Comparison of ENCODE assay signal across 10 cellular contexts in genomic region chr6:12049165-12049564, GRCh38. TPM values are rescaled to one million over a fixed set of nuclear protein-coding genes. Genes with fewer than 3 reads are reported as not detected.
A peak's percentile ranks its signal among the peaks of the same experiment; 100 is the strongest.
DNase-seq lines count a peak whose midpoint lies in the region; ATAC-seq and TF ChIP-seq lines count a peak whose summit lies in the region.
"Had no signal": no experiment of that assay in that cellular context is flagged by ENCODE, and none has a peak within 500 bp of the region (broad histone marks: within the 10 kb centered on the region; RNA-seq: fewer than 3 reads in every experiment).

No MANE protein-coding gene starts in this region.

- peak overlapping the region; percentile 19; the same call in 1 of the 2 replicates for H3K4me2 ChIP-seq in KMS-11

- H3K4me1 ChIP-seq in KMS-11 (ENCODE audit: low read depth, poor library complexity, severe bottlenecking) (peaks cover 86% of the 10 kb centered on the region), spleen (peaks cover 15 to 92% (median 68%) of the 10 kb centered on the region in 6 donors), right atrium auricular region (peaks cover 0 to 6% of the 10 kb centered on the region in 2 donors)

- intact Hi-C loops in spleen (cut with DNase I; ENCODE audit: low total_unique reads) = no loop called here

- TF ChIP-seq POLR2A in spleen (IDR thresholded peaks at IDR 0.05) = no peak

- no peaks in the 10 kb centered on the region for H3K9me3 Mint-ChIP-seq in activated T-cell treated with anti-CD3 and anti-CD28 coated beads, Interleukin-2, amount 50 U/mL, for 24 hours
- no peaks in the 10 kb centered on the region for H3K9me3 Mint-ChIP-seq in activated T-cell treated with anti-CD3 and anti-CD28 coated beads, Interleukin-2, amount 50 U/mL, for 4 hours

- WGBS in spleen, 5 donors = 55 to 66% (median 57%) methylated on average over 7 of the region's 7 CpGs

- no peaks in the 10 kb centered on the region for H4K20me1 ChIP-seq in KMS-11 (ENCODE audit: insufficient read depth)

- H3K36me3 Mint-ChIP-seq in activated T-cell treated with anti-CD3 and anti-CD28 coated beads, Interleukin-2, amount 50 U/mL, for 24 hours (ENCODE audit: low read depth) = peaks cover 29% of the 10 kb centered on the region
- H3K36me3 Mint-ChIP-seq in activated T-cell treated with anti-CD3 and anti-CD28 coated beads, Interleukin-2, amount 50 U/mL, for 4 hours (ENCODE audit: insufficient read depth) = peaks cover 15% of the 10 kb centered on the region

- DNase-seq in activated T-cell treated with anti-CD3 and anti-CD28 coated beads, Interleukin-2, amount 50 U/mL, for 24 hours = no peak
- DNase-seq in activated T-cell treated with anti-CD3 and anti-CD28 coated beads, Interleukin-2, amount 50 U/mL, for 4 hours = no peak
- DNase-seq in spleen (no peak), dermis blood vessel endothelial cell (no peak), globus pallidus (ENCODE audit: low spot score) (no peak), right atrium auricular region (ENCODE audit: low spot score) (no peak)
- DNase-seq: amniotic stem cell had no signal

- peak overlapping the region; percentile 93 for H3K27ac Mint-ChIP-seq in activated T-cell treated with anti-CD3 and anti-CD28 coated beads, Interleukin-2, amount 50 U/mL, for 24 hours

- peak overlapping the region; percentile 36; the same call in 1 of the 2 replicates for H3K27ac ChIP-seq in KMS-11
- H3K27ac ChIP-seq in spleen = peak overlapping the region; percentile 6 to 74 (median 46)
- no peak overlapping the region for H3K27ac ChIP-seq in right atrium auricular region
- H3K27ac ChIP-seq: vagina had no signal

- H3K4me3 Mint-ChIP-seq in activated T-cell treated with anti-CD3 and anti-CD28 coated beads, Interleukin-2, amount 50 U/mL, for 24 hours = peak overlapping the region; percentile 41
- no peak overlapping the region for H3K4me3 Mint-ChIP-seq in activated T-cell treated with anti-CD3 and anti-CD28 coated beads, Interleukin-2, amount 50 U/mL, for 4 hours

- no peak overlapping the region for H3K9ac ChIP-seq in KMS-11

- peaks cover 70% of the 10 kb centered on the region for H3K79me2 ChIP-seq in KMS-11 (ENCODE audit: insufficient read depth, low read depth)

- no peak overlapping the region for H2AFZ ChIP-seq in KMS-11 (ENCODE audit: low read depth)

- no peak for TF ChIP-seq CTCF in KMS-11 (conservative IDR thresholded peaks at IDR 0.05; ENCODE audit: low read depth, low read length)
- TF ChIP-seq CTCF in spleen (IDR thresholded peaks at IDR 0.05 in 8 of 11, conservative IDR thresholded peaks at IDR 0.05 in 3 of 11) = no peak
- no peak for TF ChIP-seq CTCF in right atrium auricular region (IDR thresholded peaks at IDR 0.05)

- H3K36me3 ChIP-seq in KMS-11 (ENCODE audit: insufficient read depth) = no peaks in the 10 kb centered on the region
- no peaks in the 10 kb centered on the region for H3K36me3 ChIP-seq in spleen
- no peaks in the 10 kb centered on the region for H3K36me3 ChIP-seq in right atrium auricular region
- H3K36me3 ChIP-seq: vagina had no signal

- H3K27me3 ChIP-seq in KMS-11 (ENCODE audit: insufficient read depth, low read depth) (no peaks in the 10 kb centered on the region), spleen (replicated peaks in 1 of 7) (no peaks in the 10 kb centered on the region), right atrium auricular region (no peaks in the 10 kb centered on the region)
- H3K27me3 ChIP-seq: vagina had no signal

- no peak overlapping the region for H3K4me3 ChIP-seq in KMS-11 (IDR thresholded peaks at IDR 0.05; ENCODE audit: insufficient read depth, low read depth, low read length)
- no peak overlapping the region for H3K4me3 ChIP-seq in spleen
- H3K4me3 ChIP-seq in right atrium auricular region = no peak overlapping the region
- H3K4me3 ChIP-seq: vagina had no signal

- no peak for ATAC-seq in activated T-cell treated with anti-CD3 and anti-CD28 coated beads, Interleukin-2, amount 50 U/mL, for 4 hours
- peak; percentile 34 for ATAC-seq in GM21737 (IDR thresholded peaks at IDR 0.05; ENCODE audit: unreplicated experiment)

- peaks cover 82% of the 10 kb centered on the region for H3K4me1 Mint-ChIP-seq in activated T-cell treated with anti-CD3 and anti-CD28 coated beads, Interleukin-2, amount 50 U/mL, for 24 hours (ENCODE audit: low read depth)
- H3K4me1 Mint-ChIP-seq in activated T-cell treated with anti-CD3 and anti-CD28 coated beads, Interleukin-2, amount 50 U/mL, for 4 hours (ENCODE audit: low read depth) = peaks cover 78% of the 10 kb centered on the region

- no peaks in the 10 kb centered on the region for H3K27me3 Mint-ChIP-seq in activated T-cell treated with anti-CD3 and anti-CD28 coated beads, Interleukin-2, amount 50 U/mL, for 24 hours
- H3K27me3 Mint-ChIP-seq in activated T-cell treated with anti-CD3 and anti-CD28 coated beads, Interleukin-2, amount 50 U/mL, for 4 hours (ENCODE audit: low read depth) = no peaks in the 10 kb centered on the region

- H3K9me3 ChIP-seq in spleen (no peaks in the 10 kb centered on the region), right atrium auricular region (no peaks in the 10 kb centered on the region)
- H3K9me3 ChIP-seq: vagina had no signal

RNA-seq across cellular contexts. Expression of gene HIVEP1, which starts 37.1 kb away (rescaled TPM):
- total RNA-seq in activated T-cell treated with anti-CD3 and anti-CD28 coated beads, Interleukin-2, amount 50 U/mL, for 4 hours = 10 to 100 TPM; 24.2 to 26.1 (median 25.8) TPM
- 10 to 100 TPM; 37.8 to 64.1 (median 41.7) TPM for total RNA-seq in spleen
- 1 to 10 TPM; 2.8 to 5.6 (median 5.5) TPM for polyA plus RNA-seq in spleen
- total RNA-seq in dermis blood vessel endothelial cell = 19.1 and 19.6 TPM in 2 replicates
- total RNA-seq in right atrium auricular region = 10 to 100 TPM; 16.1 to 18.8 TPM

Comparison
In these comparisons a context has a peak if more than half of its experiments do, and no peak if none do; other contexts are left out.
1. H3K27ac ChIP-seq: peak in KMS-11 (single experiment) and spleen (8 of 8); none in right atrium auricular region (0 of 2).